Comparison of ENCODE assay signal across 1 cellular context in genomic region chr5:79490323-79490936, GRCh38.
TF ChIP-seq lines count a peak whose summit lies in the region.

No MANE protein-coding gene starts in this region.

TF ChIP-seq in K562, 482 proteins besides CTCF, POLR2A, EP300 and RAD21 (continued from another document):
- TF ChIP-seq KDM5B (IDR thresholded peaks at IDR 0.05; ENCODE audit: insufficient replicate concordance, low read depth, low read length) (no peak), MAFF (IDR thresholded peaks at IDR 0.05; ENCODE audit: low read length) (peak; percentile 23; the same call in 1 of the 2 replicates), MAFG (tag; conservative IDR thresholded peaks at IDR 0.05) (peak; percentile 59; the same call in 1 of the 2 replicates)
